26 cellular contexts compared by ENCODE assay signal in genomic region chr1:77996734-77997133, GRCh38. TPM values are rescaled to one million over a fixed set of nuclear protein-coding genes. Genes with fewer than 3 reads are reported as not detected.
"Had no signal": no experiment of that assay in that cellular context is flagged by ENCODE, and none has a peak within 500 bp of the region (broad histone marks: within the 10 kb centered on the region; RNA-seq: fewer than 3 reads in every experiment).

No MANE protein-coding gene starts in this region.

- H3K27ac ChIP-seq: brain microvascular endothelial cell, coronary artery had no signal

- H3K4me3 ChIP-seq: coronary artery, dorsolateral prefrontal cortex had no signal

- H3K36me3 ChIP-seq: brain microvascular endothelial cell had no signal

- H3K27me3 ChIP-seq: brain microvascular endothelial cell, dorsolateral prefrontal cortex had no signal

- DNase-seq: activated CD4-positive, alpha-beta T cell treated with anti-CD3 and anti-CD28 coated beads for 1 hour; activated CD4-positive, alpha-beta T cell treated with anti-CD3 and anti-CD28 coated beads for 4 hours; activated CD4-positive, alpha-beta T cell treated with anti-CD3 and anti-CD28 coated beads, Interleukin-2, amount 10 ng/mL, durations not matched to agents 7 days and 5 days; activated CD4-positive, alpha-beta T cell treated with anti-CD3 and anti-CD28 coated beads, Interleukin-2, amount 50 U/mL, for 4 hours; activated CD8-positive, alpha-beta memory T cell treated with anti-CD3 and anti-CD28 coated beads for 24 hours; activated CD8-positive, alpha-beta T cell treated with anti-CD3 and anti-CD28 coated beads for 36 hours; activated effector memory CD4-positive, alpha-beta T cell treated with Interleukin-2 at 50 U/mL for 16 hours; activated gamma-delta T cell treated with Interleukin-2 at 50 U/mL for 16 hours; activated naive CD4-positive, alpha-beta T cell treated with anti-CD3 and anti-CD28 coated beads, Interleukin-2, amount 50 U/mL, for 16 hours; activated naive CD4-positive, alpha-beta T cell treated with Interleukin-2 at 50 U/mL for 16 hours; activated T-cell treated with anti-CD3 and anti-CD28 coated beads, Interleukin-2, amount 50 U/mL, for 4 hours; amniotic stem cell; anterior cingulate cortex; brain microvascular endothelial cell; dorsolateral prefrontal cortex; effector memory CD4-positive, alpha-beta T cell; endodermal cell; foreskin fibroblast; head of caudate nucleus; T-helper 2 cell had no signal

- FAIRE-seq: astrocyte, bronchial epithelial cell, frontal cortex had no signal

- ATAC-seq: activated CD8-positive, alpha-beta T cell treated with anti-CD3 and anti-CD28 coated beads for 36 hours; activated T-cell treated with anti-CD3 and anti-CD28 coated beads, Interleukin-2, amount 50 U/mL, for 4 hours; activated T-helper 17 cell treated with anti-CD3 and anti-CD28 coated beads, Interleukin-2, amount 50 U/mL, for 72 hours; esophagus mucosa had no signal

RNA-seq across cellular contexts. Expression of gene GIPC2, which starts 49.0 kb away (rescaled TPM):
- total RNA-seq: astrocyte had no signal
